Comparison of ENCODE assay signal across 16 cellular contexts in genomic region chr12:56867216-56867615, GRCh38.
A peak's percentile ranks its signal among the peaks of the same experiment; 100 is the strongest.
DNase-seq lines count a peak whose midpoint lies in the region; ATAC-seq and TF ChIP-seq lines count a peak whose summit lies in the region.
"Had no signal": no experiment of that assay in that cellular context is flagged by ENCODE, and none has a peak within 500 bp of the region (broad histone marks: within the 10 kb centered on the region; RNA-seq: fewer than 3 reads in every experiment).

No MANE protein-coding gene starts in this region.

- no peaks in the 10 kb centered on the region for H3K4me1 Mint-ChIP-seq in activated CD4-positive, alpha-beta memory T cell treated with anti-CD3 and anti-CD28 coated beads, Interleukin-2, amount 10 ng/mL, durations not matched to agents 7 days and 5 days
- H3K4me1 Mint-ChIP-seq: CD14-positive monocyte, H9 had no signal

- H3K4me1 ChIP-seq in HEK293 (ENCODE audit: control insufficient read depth, insufficient read depth, low read length): no peaks in the 10 kb centered on the region

- H3K36me3 ChIP-seq in HEK293 (ENCODE audit: control insufficient read depth in 2 of 2, insufficient read depth in 1 of 2, low read length in 2 of 2): no peaks in the 10 kb centered on the region

- TF ChIP-seq CTCF in HEK293 (tag by site-specific recombination; IDR thresholded peaks at IDR 0.05) (no peak), fibroblast of mammary gland (conservative IDR thresholded peaks at IDR 0.05; ENCODE audit: control insufficient read depth, insufficient read depth, low read depth, low read length) (no peak)

- CTCF ChIA-PET in HEK293 (lab: Yijun Ruan, JAX): no interaction called here
- CTCF ChIA-PET in activated CD4-positive, alpha-beta memory T cell treated with anti-CD3 and anti-CD28 coated beads, Interleukin-2, amount 10 ng/mL, durations not matched to agents 7 days and 5 days (lab: Charles Lee): no interaction called here

- H3K27ac Mint-ChIP-seq in activated CD4-positive, alpha-beta memory T cell treated with anti-CD3 and anti-CD28 coated beads, Interleukin-2, amount 10 ng/mL, durations not matched to agents 7 days and 5 days: no peak overlapping the region
- H3K27ac Mint-ChIP-seq: CD14-positive monocyte; CD8-positive, alpha-beta T cell; H9; HFFc6 had no signal

- POLR2A ChIA-PET in HEK293 (lab: Yijun Ruan, JAX): no interaction called here
- POLR2A ChIA-PET in activated CD4-positive, alpha-beta memory T cell treated with anti-CD3 and anti-CD28 coated beads, Interleukin-2, amount 10 ng/mL, durations not matched to agents 7 days and 5 days (lab: Charles Lee): no interaction called here

- no peak overlapping the region for H3K27ac ChIP-seq in HEK293 (ENCODE audit: extremely low read depth, low read depth, low read length)

- H3K36me3 Mint-ChIP-seq in activated CD4-positive, alpha-beta memory T cell treated with anti-CD3 and anti-CD28 coated beads, Interleukin-2, amount 10 ng/mL, durations not matched to agents 7 days and 5 days (ENCODE audit: low read depth): peaks cover 9% of the 10 kb centered on the region
- H3K36me3 Mint-ChIP-seq: CD14-positive monocyte had no signal

- DNase-seq in ELR (ENCODE audit: low read depth) (peak; percentile 3), OCI-M1 (lab: John Stamatoyannopoulos, UW) (peak; percentile 62), fibroblast of mammary gland (ENCODE audit: low read depth) (peak; percentile 3)
- DNase-seq in activated CD4-positive, alpha-beta memory T cell treated with anti-CD3 and anti-CD28 coated beads, Interleukin-2, amount 10 ng/mL, durations not matched to agents 7 days and 5 days: no peak
- DNase-seq in activated CD4-positive, alpha-beta T cell treated with anti-CD3 and anti-CD28 coated beads for 48 hours: no peak
- DNase-seq: CD8-positive, alpha-beta T cell; COR-L47; GOT3; H9; HFFc6; IMR-90; KG1 had no signal

- no peaks in the 10 kb centered on the region for H3K9me3 ChIP-seq in HEK293 (ENCODE audit: control insufficient read depth, insufficient read depth, low read depth, low read length)

- H3K4me3 Mint-ChIP-seq in activated CD4-positive, alpha-beta memory T cell treated with anti-CD3 and anti-CD28 coated beads, Interleukin-2, amount 10 ng/mL, durations not matched to agents 7 days and 5 days: no peak overlapping the region
- H3K4me3 Mint-ChIP-seq: CD14-positive monocyte; CD8-positive, alpha-beta T cell; H9; HFFc6 had no signal

- H3K4me3 ChIP-seq in HEK293 (ENCODE audit: low read depth, low read length): no peak overlapping the region
- no peak overlapping the region for H3K4me3 ChIP-seq in fibroblast of mammary gland (ENCODE audit: control insufficient read depth, low read depth, low read length)

- peaks cover 3% of the 10 kb centered on the region for H3K27me3 Mint-ChIP-seq in activated CD4-positive, alpha-beta memory T cell treated with anti-CD3 and anti-CD28 coated beads, Interleukin-2, amount 10 ng/mL, durations not matched to agents 7 days and 5 days

- ATAC-seq in HG02798 (IDR thresholded peaks at IDR 0.05; ENCODE audit: poor library complexity, unreplicated experiment) (no peak), HG02623 (IDR thresholded peaks at IDR 0.05; ENCODE audit: unreplicated experiment) (no peak)
- ATAC-seq: CD8-positive, alpha-beta T cell had no signal

- peaks cover 36% of the 10 kb centered on the region for H3K9me3 Mint-ChIP-seq in activated CD4-positive, alpha-beta memory T cell treated with anti-CD3 and anti-CD28 coated beads, Interleukin-2, amount 10 ng/mL, durations not matched to agents 7 days and 5 days

TF ChIP-seq in HEK293, 187 proteins besides CTCF, POLR2A, EP300 and RAD21:
- TF ChIP-seq ZNF501 (tag by site-specific recombination; IDR thresholded peaks at IDR 0.05) (no peak), TRIM28 (IDR thresholded peaks at IDR 0.05; ENCODE audit: borderline replicate concordance, low read length) (peak; percentile 94), ZNF26 (tag by site-specific recombination; IDR thresholded peaks at IDR 0.05) (0 out of 2 replicates have a peak, but pooled peaks have one; percentile 20), ZNF558 (tag by site-specific recombination; IDR thresholded peaks at IDR 0.05) (0 out of 2 replicates have a peak, but pooled peaks have one; percentile 34), ZNF518A (tag by site-specific recombination; conservative IDR thresholded peaks at IDR 0.05; ENCODE audit: low read depth) (peak; percentile 40; the same call in 1 of the 2 replicates), ZNF626 (tag by site-specific recombination; IDR thresholded peaks at IDR 0.05) (0 out of 2 replicates have a peak, but pooled peaks have one; percentile 32), ZNF549 (tag by site-specific recombination; IDR thresholded peaks at IDR 0.05) (peak; percentile 36; the same call in 1 of the 2 replicates), IKZF3 (tag by site-specific recombination; IDR thresholded peaks at IDR 0.05) (no peak), ZNF610 (tag by site-specific recombination; IDR thresholded peaks at IDR 0.05; ENCODE audit: borderline replicate concordance) (peak; percentile 60; the same call in 1 of the 2 replicates), SETDB1 (IDR thresholded peaks at IDR 0.05; ENCODE audit: insufficient read length, low read length) (peak; percentile 99), ZNF10 (tag by site-specific recombination; IDR thresholded peaks at IDR 0.05) (no peak)

Comparison
In these comparisons a context has a peak if more than half of its experiments do, and no peak if none do; other contexts are left out.
1. DNase-seq: peak in ELR (single experiment), OCI-M1 (single experiment) and fibroblast of mammary gland (single experiment); none in activated CD4-positive, alpha-beta memory T cell treated with anti-CD3 and anti-CD28 coated beads, Interleukin-2, amount 10 ng/mL, durations not matched to agents 7 days and 5 days (single experiment) and activated CD4-positive, alpha-beta T cell treated with anti-CD3 and anti-CD28 coated beads for 48 hours (single experiment).